12 cellular contexts compared by ENCODE assay signal in the genomic region with DNA sequence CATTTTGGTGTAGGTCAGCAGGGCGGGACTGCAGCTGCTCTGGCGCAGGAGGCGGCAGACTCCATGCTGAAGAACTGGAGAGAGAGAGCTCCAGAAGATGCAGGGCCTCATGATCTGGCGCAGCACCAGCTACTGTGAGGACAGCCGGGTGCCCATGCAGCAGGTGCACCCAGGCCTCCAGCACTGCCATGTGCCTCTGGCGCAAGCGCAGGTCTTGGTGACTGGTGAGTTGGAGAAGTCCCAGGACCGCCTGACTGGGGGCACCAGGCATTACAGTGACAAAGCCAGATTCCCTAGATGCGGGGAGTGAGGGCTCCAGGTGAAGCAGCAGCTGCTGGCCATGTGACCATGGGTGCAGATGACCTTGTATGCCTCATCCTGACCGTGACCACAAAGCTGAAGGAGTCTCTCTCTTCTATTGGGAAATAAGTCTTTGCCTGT. TPM values are rescaled to one million over a fixed set of nuclear protein-coding genes. Genes with fewer than 3 reads are reported as not detected.
A peak's percentile ranks its signal among the peaks of the same experiment; 100 is the strongest.
DNase-seq lines count a peak whose midpoint lies in the region; ATAC-seq and TF ChIP-seq lines count a peak whose summit lies in the region.
"Had no signal": no experiment of that assay in that cellular context is flagged by ENCODE, and none has a peak within 500 bp of the region (broad histone marks: within the 10 kb centered on the region; RNA-seq: fewer than 3 reads in every experiment).

No MANE protein-coding gene starts in this region.

- H3K27me3 Mint-ChIP-seq in chondrocyte (ENCODE audit: low read depth), result no peaks in the 10 kb centered on the region
- H3K27me3 Mint-ChIP-seq: activated naive CD4-positive, alpha-beta T cell treated with anti-CD3 and anti-CD28 coated beads, Interleukin-2, amount 50 U/mL, for 24 hours had no signal

- H3K4me3 ChIP-seq in smooth muscle cell, result no peak overlapping the region
- H3K4me3 ChIP-seq in Karpas-422 (ENCODE audit: low read length), result no peak overlapping the region

- H3K27ac ChIP-seq in smooth muscle cell (ENCODE audit: low read depth), result peak overlapping the region; percentile 89
- H3K27ac ChIP-seq in Karpas-422 (ENCODE audit: low read length), result no peak overlapping the region

- H3K79me2 ChIP-seq in smooth muscle cell (ENCODE audit: low read depth) (no peaks in the 10 kb centered on the region), Karpas-422 (ENCODE audit: low read length) (no peaks in the 10 kb centered on the region)

- H3K9me3 ChIP-seq in smooth muscle cell (replicated peaks; ENCODE audit: low read depth), result no peaks in the 10 kb centered on the region
- H3K9me3 ChIP-seq in Karpas-422 (ENCODE audit: low read length), result no peaks in the 10 kb centered on the region

- WGBS in smooth muscle cell (ENCODE audit: low lambda C conversion rate), result 84% methylated on average over 10 of the region's 10 CpGs

- no peak overlapping the region for H3K27ac Mint-ChIP-seq in chondrocyte (ENCODE audit: unreplicated experiment)
- H3K27ac Mint-ChIP-seq: activated naive CD4-positive, alpha-beta T cell treated with anti-CD3 and anti-CD28 coated beads, Interleukin-2, amount 50 U/mL, for 24 hours; mesothelial cell of epicardium; T-helper 17 cell had no signal

- no peak for ATAC-seq in HG03439 (IDR thresholded peaks at IDR 0.05; ENCODE audit: unreplicated experiment)
- ATAC-seq: T-helper 17 cell had no signal

- TF ChIP-seq CTCF in chondrocyte (IDR thresholded peaks at IDR 0.05) (no peak), smooth muscle cell (IDR thresholded peaks at IDR 0.05; ENCODE audit: borderline replicate concordance, insufficient read depth, poor library complexity, severe bottlenecking) (no peak)

- H3K36me3 ChIP-seq in smooth muscle cell (ENCODE audit: low read depth) (no peaks in the 10 kb centered on the region), Karpas-422 (ENCODE audit: insufficient read depth, low read length) (no peaks in the 10 kb centered on the region)

- DNase-seq in activated CD4-positive, CD25-positive, alpha-beta regulatory T cell treated with anti-CD3 and anti-CD28 coated beads, Interleukin-2, amount 50 U/mL, for 72 hours, result peak; percentile 26
- DNase-seq in activated CD4-positive, CD25-positive, alpha-beta regulatory T cell (lab: John Stamatoyannopoulos, UW), result no peak
- DNase-seq in NCI-H146 treated with DMSO at 0.1 percent for 48 hours (lab: John Stamatoyannopoulos, UW; ENCODE audit: unreplicated experiment) (peak; percentile 59), chondrocyte (ENCODE audit: low spot score) (peak; percentile 72), smooth muscle cell (lab: John Stamatoyannopoulos, UW; ENCODE audit: unreplicated experiment) (no peak), Karpas-422 (no peak), GDM1 (lab: John Stamatoyannopoulos, UW) (no peak)
- DNase-seq: NCI-H187 treated with DMSO at 0.1 percent for 48 hours, T-helper 17 cell had no signal

- H3K4me1 ChIP-seq in smooth muscle cell (ENCODE audit: low read depth), result peaks cover 26% of the 10 kb centered on the region
- H3K4me1 ChIP-seq in Karpas-422 (ENCODE audit: low read length), result peaks cover 28% of the 10 kb centered on the region

- H3K36me3 Mint-ChIP-seq in chondrocyte (ENCODE audit: low read depth), result peaks cover 2% of the 10 kb centered on the region
- H3K36me3 Mint-ChIP-seq: activated naive CD4-positive, alpha-beta T cell treated with anti-CD3 and anti-CD28 coated beads, Interleukin-2, amount 50 U/mL, for 24 hours had no signal

- H3K27me3 ChIP-seq in smooth muscle cell (ENCODE audit: low read depth) (no peaks in the 10 kb centered on the region), Karpas-422 (ENCODE audit: low read length) (no peaks in the 10 kb centered on the region)

- H4K20me1 ChIP-seq in smooth muscle cell (ENCODE audit: low read depth) (no peaks in the 10 kb centered on the region), Karpas-422 (ENCODE audit: insufficient read depth, low read depth, low read length) (no peaks in the 10 kb centered on the region)

- H3K4me2 ChIP-seq in smooth muscle cell (peak overlapping the region; percentile 65), Karpas-422 (ENCODE audit: low read depth, low read length, poor library complexity, severe bottlenecking) (no peak overlapping the region)

- H3K9me3 Mint-ChIP-seq in chondrocyte (ENCODE audit: low read depth), result no peaks in the 10 kb centered on the region
- H3K9me3 Mint-ChIP-seq: activated naive CD4-positive, alpha-beta T cell treated with anti-CD3 and anti-CD28 coated beads, Interleukin-2, amount 50 U/mL, for 24 hours; mesothelial cell of epicardium had no signal

- H2AFZ ChIP-seq in smooth muscle cell (ENCODE audit: low read depth) (no peak overlapping the region), Karpas-422 (ENCODE audit: low read length) (no peak overlapping the region)

- no peaks in the 10 kb centered on the region for H3K9me2 ChIP-seq in Karpas-422 (replicated peaks; ENCODE audit: insufficient read depth, low read length)

- peaks cover 21% of the 10 kb centered on the region for H3K4me1 Mint-ChIP-seq in chondrocyte (ENCODE audit: low read depth)
- H3K4me1 Mint-ChIP-seq: activated naive CD4-positive, alpha-beta T cell treated with anti-CD3 and anti-CD28 coated beads, Interleukin-2, amount 50 U/mL, for 24 hours; T-helper 17 cell had no signal

- H3K9ac ChIP-seq in smooth muscle cell (ENCODE audit: low read depth) (peak overlapping the region; percentile 32), Karpas-422 (ENCODE audit: low read length) (no peak overlapping the region)

- H3F3A ChIP-seq in smooth muscle cell (ENCODE audit: low read depth), result peaks cover 12% of the 10 kb centered on the region

- no peak overlapping the region for H3K4me3 Mint-ChIP-seq in chondrocyte (ENCODE audit: unreplicated experiment)
- H3K4me3 Mint-ChIP-seq: activated naive CD4-positive, alpha-beta T cell treated with anti-CD3 and anti-CD28 coated beads, Interleukin-2, amount 50 U/mL, for 24 hours; mesothelial cell of epicardium; T-helper 17 cell had no signal

RNA-seq across cellular contexts. Expression of gene EXOC3, which starts 24.3 kb away (rescaled TPM):
- total RNA-seq in chondrocyte (39.4 to 58.1 TPM (median 43.3 TPM) in 3 replicates), smooth muscle cell (22.6 and 30.5 TPM in 2 replicates)
- 22.9 and 23.6 TPM in 2 replicates for polyA plus RNA-seq in smooth muscle cell
- total RNA-seq in Karpas-422 (2014; rRNA removed; shearing (Covaris generic); ENCODE audit: low replicate concordance), result 24.4 and 39.8 TPM in 2 replicates

Comparison
In these comparisons a context has a peak if more than half of its experiments do, and no peak if none do; other contexts are left out.
1. DNase-seq: peak in activated CD4-positive, CD25-positive, alpha-beta regulatory T cell treated with anti-CD3 and anti-CD28 coated beads, Interleukin-2, amount 50 U/mL, for 72 hours (single experiment), NCI-H146 treated with DMSO at 0.1 percent for 48 hours (single experiment) and chondrocyte (single experiment); none in activated CD4-positive, CD25-positive, alpha-beta regulatory T cell (0 of 4), smooth muscle cell (single experiment), Karpas-422 (single experiment) and GDM1 (single experiment).